In the genomic region with DNA sequence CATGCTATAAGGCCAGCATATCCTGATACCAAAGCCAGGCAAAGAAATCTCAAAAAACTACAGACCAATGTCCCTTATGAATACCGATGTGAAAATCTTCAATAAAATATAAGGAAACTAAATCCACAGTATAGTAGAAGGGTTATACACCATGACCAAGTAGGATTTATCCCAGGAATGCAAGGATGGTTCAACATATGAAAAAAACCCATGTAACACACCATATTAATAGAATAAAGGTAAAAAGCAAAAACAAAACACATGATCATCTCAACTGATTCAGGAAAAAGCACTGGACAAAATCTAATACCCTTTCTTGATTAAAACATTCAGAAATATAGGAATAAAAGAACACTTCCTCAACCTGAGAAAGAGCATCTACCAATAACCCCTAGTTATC, we compare ENCODE assay signal across 37 cellular contexts.
"Had no signal": no experiment of that assay in that cellular context is flagged by ENCODE, and none has a peak within 500 bp of the region (broad histone marks: within the 10 kb centered on the region; RNA-seq: fewer than 3 reads in every experiment).

No MANE protein-coding gene starts in this region.

- H3K27me3 Mint-ChIP-seq: activated B cell treated with CpG ODN at 0.5 μM for 24 hours; activated CD4-positive, alpha-beta memory T cell treated with anti-CD3 and anti-CD28 coated beads, Interleukin-2, amount 10 ng/mL, durations not matched to agents 7 days and 5 days; activated CD4-positive, alpha-beta T cell treated with anti-CD3 and anti-CD28 coated beads, Interleukin-2, amount 10 ng/mL, durations not matched to agents 24 days and 14 days; activated CD8-positive, alpha-beta memory T cell treated with anti-CD3 and anti-CD28 coated beads, Interleukin-2, amount 10 ng/mL, durations not matched to agents 7 days and 5 days; activated naive CD4-positive, alpha-beta T cell treated with anti-CD3 and anti-CD28 coated beads, Interleukin-2, amount 10 ng/mL, durations not matched to agents 7 days and 5 days; activated naive CD4-positive, alpha-beta T cell treated with anti-CD3 and anti-CD28 coated beads, Interleukin-2, amount 50 U/mL, for 24 hours; activated naive CD8-positive, alpha-beta T cell; activated naive CD8-positive, alpha-beta T cell treated with anti-CD3 and anti-CD28 coated beads, Interleukin-2, amount 10 ng/mL, durations not matched to agents 7 days and 5 days; activated naive CD8-positive, alpha-beta T cell treated with anti-CD3 and anti-CD28 coated beads, Interleukin-2, amount 50 U/mL, for 24 hours; activated T-cell treated with anti-CD3 and anti-CD28 coated beads, Interleukin-2, amount 50 U/mL, for 24 hours; brain; central memory CD8-positive, alpha-beta T cell had no signal

- H3K27ac Mint-ChIP-seq: activated B cell treated with CpG ODN at 0.5 μM for 24 hours; activated CD4-positive, alpha-beta memory T cell treated with anti-CD3 and anti-CD28 coated beads, Interleukin-2, amount 10 ng/mL, durations not matched to agents 7 days and 5 days; activated CD4-positive, alpha-beta T cell treated with anti-CD3 and anti-CD28 coated beads, Interleukin-2, amount 10 ng/mL, durations not matched to agents 24 days and 14 days; activated CD8-positive, alpha-beta memory T cell treated with anti-CD3 and anti-CD28 coated beads, Interleukin-2, amount 10 ng/mL, durations not matched to agents 7 days and 5 days; activated CD8-positive, alpha-beta T cell treated with anti-CD3 and anti-CD28 coated beads, Interleukin-2, amount 10 ng/mL, durations not matched to agents 7 days and 5 days; activated naive CD4-positive, alpha-beta T cell treated with anti-CD3 and anti-CD28 coated beads, Interleukin-2, amount 10 ng/mL, durations not matched to agents 7 days and 5 days; activated naive CD4-positive, alpha-beta T cell treated with anti-CD3 and anti-CD28 coated beads, Interleukin-2, amount 50 U/mL, for 24 hours; activated naive CD8-positive, alpha-beta T cell; activated naive CD8-positive, alpha-beta T cell treated with anti-CD3 and anti-CD28 coated beads, Interleukin-2, amount 10 ng/mL, durations not matched to agents 7 days and 5 days; activated naive CD8-positive, alpha-beta T cell treated with anti-CD3 and anti-CD28 coated beads, Interleukin-2, amount 50 U/mL, for 24 hours; activated T-cell treated with anti-CD3 and anti-CD28 coated beads, Interleukin-2, amount 50 U/mL, for 24 hours; activated T-helper 2 cell treated with anti-CD3 and anti-CD28 coated beads, Interferon-gamma antibody, Interleukin-2, Interleukin-4, amounts not matched to agents 10 μg/mL and 5 μg/mL and 100 μg/mL, durations not matched to agents 14 hours and 24 hours and 36 hours; brain; T-helper 1 cell treated with Interleukin-12 subunit alpha and Interleukin-12 subunit beta and Interleukin-4 antibody, amounts not matched to agents 30 μg/mL and 1 μg/mL, for 36 hours; T-helper 2 cell treated with Interferon-gamma antibody and Interleukin-4, amounts not matched to agents 5 μg/mL and 100 μg/mL, for 36 hours had no signal

- H3K27ac ChIP-seq: ascending aorta, cardiac muscle cell, VCaP had no signal

- FAIRE-seq: bronchial epithelial cell, TTC549 had no signal

- ATAC-seq: activated CD8-positive, alpha-beta memory T cell treated with anti-CD3 and anti-CD28 coated beads, Interleukin-2, amount 10 ng/mL, durations not matched to agents 7 days and 5 days; activated CD8-positive, alpha-beta T cell treated with anti-CD3 and anti-CD28 coated beads, Interleukin-2, amount 10 ng/mL, durations not matched to agents 7 days and 5 days; activated naive CD8-positive, alpha-beta T cell treated with anti-CD3 and anti-CD28 coated beads, Interleukin-2, amount 50 U/mL, for 24 hours had no signal

- H3K36me3 ChIP-seq: ascending aorta, cardiac muscle cell had no signal

- DNase-seq: activated B cell treated with CpG ODN at 0.5 μM for 24 hours; activated CD4-positive, alpha-beta memory T cell treated with anti-CD3 and anti-CD28 coated beads, Interleukin-2, amount 10 ng/mL, durations not matched to agents 7 days and 5 days; activated CD4-positive, alpha-beta T cell treated with anti-CD3 and anti-CD28 coated beads for 4 hours; activated CD4-positive, alpha-beta T cell treated with anti-CD3 and anti-CD28 coated beads, Interleukin-2, amount 10 ng/mL, durations not matched to agents 24 days and 14 days; activated CD4-positive, alpha-beta T cell treated with anti-CD3 and anti-CD28 coated beads, Interleukin-2, amount 50 U/mL, for 1 hour; activated CD4-positive, alpha-beta T cell treated with anti-CD3 and anti-CD28 coated beads, Interleukin-2, amount 50 U/mL, for 4 hours; activated CD4-positive, CD25-positive, alpha-beta regulatory T cell treated with anti-CD3 and anti-CD28 coated beads, Interleukin-2, amount 50 U/mL, for 72 hours; activated CD8-positive, alpha-beta memory T cell treated with anti-CD3 and anti-CD28 coated beads for 24 hours; activated CD8-positive, alpha-beta memory T cell treated with anti-CD3 and anti-CD28 coated beads, Interleukin-2, amount 10 ng/mL, durations not matched to agents 7 days and 5 days; activated CD8-positive, alpha-beta memory T cell treated with anti-CD3 and anti-CD28 coated beads, Interleukin-2, amount 50 U/mL, for 48 hours; activated CD8-positive, alpha-beta T cell treated with anti-CD3 and anti-CD28 coated beads, Interleukin-2, amount 10 ng/mL, durations not matched to agents 7 days and 5 days; activated effector memory CD4-positive, alpha-beta T cell treated with Interleukin-2 at 50 U/mL for 16 hours; activated gamma-delta T cell; activated naive CD4-positive, alpha-beta T cell treated with anti-CD3 and anti-CD28 coated beads, Interleukin-2, amount 10 ng/mL, durations not matched to agents 7 days and 5 days; activated naive CD4-positive, alpha-beta T cell treated with Interleukin-2 at 50 U/mL for 16 hours; activated naive CD8-positive, alpha-beta T cell treated with anti-CD3 and anti-CD28 coated beads, Interleukin-2, amount 10 ng/mL, durations not matched to agents 7 days and 5 days; activated naive CD8-positive, alpha-beta T cell treated with anti-CD3 and anti-CD28 coated beads, Interleukin-2, amount 50 U/mL, for 24 hours; activated T-cell treated with anti-CD3 and anti-CD28 coated beads, Interleukin-2, amount 50 U/mL, for 24 hours; activated T-cell treated with anti-CD3 and anti-CD28 coated beads, Interleukin-2, amount 50 U/mL, for 48 hours; amygdala; anterior cingulate cortex; caudate nucleus; cerebellar nuclear complex; T-helper 2 cell; T-helper 9 cell had no signal

- H3K4me3 Mint-ChIP-seq: activated B cell treated with CpG ODN at 0.5 μM for 24 hours; activated CD4-positive, alpha-beta memory T cell treated with anti-CD3 and anti-CD28 coated beads, Interleukin-2, amount 10 ng/mL, durations not matched to agents 7 days and 5 days; activated CD4-positive, alpha-beta T cell treated with anti-CD3 and anti-CD28 coated beads, Interleukin-2, amount 10 ng/mL, durations not matched to agents 24 days and 14 days; activated CD8-positive, alpha-beta memory T cell treated with anti-CD3 and anti-CD28 coated beads, Interleukin-2, amount 10 ng/mL, durations not matched to agents 7 days and 5 days; activated CD8-positive, alpha-beta T cell treated with anti-CD3 and anti-CD28 coated beads, Interleukin-2, amount 10 ng/mL, durations not matched to agents 7 days and 5 days; activated naive CD4-positive, alpha-beta T cell treated with anti-CD3 and anti-CD28 coated beads, Interleukin-2, amount 10 ng/mL, durations not matched to agents 7 days and 5 days; activated naive CD4-positive, alpha-beta T cell treated with anti-CD3 and anti-CD28 coated beads, Interleukin-2, amount 50 U/mL, for 24 hours; activated naive CD8-positive, alpha-beta T cell; activated naive CD8-positive, alpha-beta T cell treated with anti-CD3 and anti-CD28 coated beads, Interleukin-2, amount 10 ng/mL, durations not matched to agents 7 days and 5 days; activated naive CD8-positive, alpha-beta T cell treated with anti-CD3 and anti-CD28 coated beads, Interleukin-2, amount 50 U/mL, for 24 hours; activated T-cell treated with anti-CD3 and anti-CD28 coated beads, Interleukin-2, amount 50 U/mL, for 24 hours; central memory CD8-positive, alpha-beta T cell; T-helper 1 cell treated with Interleukin-12 subunit alpha and Interleukin-12 subunit beta and Interleukin-4 antibody, amounts not matched to agents 30 μg/mL and 1 μg/mL, for 36 hours; T-helper 2 cell treated with Interferon-gamma antibody and Interleukin-4, amounts not matched to agents 5 μg/mL and 100 μg/mL, for 36 hours had no signal

- H3K4me3 ChIP-seq: ascending aorta, cardiac muscle cell had no signal

- H3K27me3 ChIP-seq: ascending aorta, cardiac muscle cell had no signal
